In the genomic region with DNA sequence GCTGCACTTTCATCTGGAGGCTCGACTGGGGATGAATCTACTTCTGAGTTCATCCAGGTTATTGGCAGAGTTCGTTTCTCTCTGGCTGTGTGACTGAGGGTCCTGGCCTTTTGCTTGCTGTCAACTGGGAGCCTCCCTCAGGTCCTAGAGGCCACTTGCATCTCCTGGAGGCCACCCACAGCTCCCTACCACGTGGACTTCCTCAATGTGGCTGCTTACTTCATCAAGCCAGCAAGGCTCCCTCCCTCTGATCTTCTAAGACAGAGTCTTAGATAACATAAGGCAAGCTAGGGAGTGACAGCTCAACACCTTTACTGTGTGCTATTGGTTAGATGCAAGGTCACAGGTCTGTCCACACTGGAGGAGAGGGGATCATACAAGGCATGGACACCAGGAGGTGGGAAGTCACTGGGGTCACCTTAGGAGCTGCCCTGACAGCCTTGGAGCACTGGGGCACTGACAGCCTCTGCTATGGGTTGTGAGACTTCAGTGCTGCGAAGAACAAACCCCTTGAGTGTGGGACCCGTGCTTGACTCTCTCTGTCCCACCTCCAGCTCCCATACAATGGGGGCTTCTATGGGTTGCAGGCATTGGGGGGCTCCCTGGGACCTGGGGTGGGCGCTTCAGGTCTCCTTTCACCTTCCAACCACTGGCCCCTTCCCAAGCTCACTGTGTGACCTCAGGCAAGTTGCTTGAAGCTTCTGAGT, we compare ENCODE assay signal across 1 cellular context.
A peak's percentile ranks its signal among the peaks of the same experiment; 100 is the strongest.
TF ChIP-seq lines count a peak whose summit lies in the region.

No MANE protein-coding gene starts in this region.

TF ChIP-seq in K562, 482 proteins besides CTCF, POLR2A, EP300 and RAD21 (continued from another document and continues in another):
- TF ChIP-seq, protein P1, sequence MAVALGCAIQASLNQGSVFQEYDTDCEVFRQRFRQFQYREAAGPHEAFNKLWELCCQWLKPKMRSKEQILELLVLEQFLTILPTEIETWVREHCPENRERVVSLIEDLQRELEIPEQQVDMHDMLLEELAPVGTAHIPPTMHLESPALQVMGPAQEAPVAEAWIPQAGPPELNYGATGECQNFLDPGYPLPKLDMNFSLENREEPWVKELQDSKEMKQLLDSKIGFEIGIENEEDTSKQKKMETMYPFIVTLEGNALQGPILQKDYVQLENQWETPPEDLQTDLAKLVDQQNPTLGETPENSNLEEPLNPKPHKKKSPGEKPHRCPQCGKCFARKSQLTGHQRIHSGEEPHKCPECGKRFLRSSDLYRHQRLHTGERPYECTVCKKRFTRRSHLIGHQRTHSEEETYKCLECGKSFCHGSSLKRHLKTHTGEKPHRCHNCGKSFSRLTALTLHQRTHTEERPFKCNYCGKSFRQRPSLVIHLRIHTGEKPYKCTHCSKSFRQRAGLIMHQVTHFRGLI (CRISPR knock-in tag; IDR thresholded peaks at IDR 0.05): no peak
- TF ChIP-seq RBM39 (optimal IDR thresholded peaks at IDR 0.05; ENCODE audit: low read depth, low read length) (no peak), RBM17 (IDR thresholded peaks at IDR 0.05; ENCODE audit: borderline replicate concordance, low read depth, low read length) (no peak), TCF7L2 (IDR thresholded peaks at IDR 0.05; ENCODE audit: low read depth, low read length) (no peak), CBX3 (IDR thresholded peaks at IDR 0.05; ENCODE audit: borderline replicate concordance in 1 of 2, low read length in 2 of 2) (peak in 1 of 2 experiments; percentile 39; a peak in 1 of 3 replicates), ZNF764 (CRISPR knock-in tag; IDR thresholded peaks at IDR 0.05; ENCODE audit: low read depth) (no peak), NUFIP1 (IDR thresholded peaks at IDR 0.05; ENCODE audit: partially characterized antibody) (no peak), ATF7 (IDR thresholded peaks at IDR 0.05) (0 out of 2 replicates have a peak, but pooled peaks have one; percentile 8), ZSCAN32 (CRISPR knock-in tag; IDR thresholded peaks at IDR 0.05) (no peak), CTBP1 (IDR thresholded peaks at IDR 0.05; ENCODE audit: borderline replicate concordance) (peak; percentile 22; the same call in 1 of the 2 replicates), ZNF707 (CRISPR knock-in tag; conservative IDR thresholded peaks at IDR 0.05) (no peak), TRIM28 (IDR thresholded peaks at IDR 0.05) (0 out of 2 replicates have a peak, but pooled peaks have one; percentile 35), TRIM24 (IDR thresholded peaks at IDR 0.05) (peak; percentile 32 to 49; a peak in 1 of 4 replicates), ZNF551 (CRISPR knock-in tag; IDR thresholded peaks at IDR 0.05) (no peak), ZNF121 (CRISPR knock-in tag; conservative IDR thresholded peaks at IDR 0.05) (no peak), RBM25 (IDR thresholded peaks at IDR 0.05; ENCODE audit: low read depth, low read length, severe bottlenecking) (peak; percentile 36), U2AF2 (optimal IDR thresholded peaks at IDR 0.05; ENCODE audit: low read depth, low read length) (no peak), WHSC1 (IDR thresholded peaks at IDR 0.05; ENCODE audit: low read length) (no peak), C11orf30 (IDR thresholded peaks at IDR 0.05; ENCODE audit: low read depth) (no peak), RFX5 (IDR thresholded peaks at IDR 0.05; ENCODE audit: low read depth, low read length) (no peak), MEIS2 (IDR thresholded peaks at IDR 0.05; ENCODE audit: partially characterized antibody) (peak; percentile 8), ZNF668 (CRISPR knock-in tag; IDR thresholded peaks at IDR 0.05) (no peak), SMAD4 (CRISPR knock-in tag; conservative IDR thresholded peaks at IDR 0.05) (no peak), PML (IDR thresholded peaks at IDR 0.05; ENCODE audit: low read length) (no peak), POLR2G (IDR thresholded peaks at IDR 0.05; ENCODE audit: low read depth, low read length) (no peak), SMC3 (conservative IDR thresholded peaks at IDR 0.05; ENCODE audit: insufficient read depth, low read depth, low read length) (no peak), BMI1 (IDR thresholded peaks at IDR 0.05; ENCODE audit: low read length) (no peak), ARNT (IDR thresholded peaks at IDR 0.05) (no peak), ILF3 (IDR thresholded peaks at IDR 0.05; ENCODE audit: borderline replicate concordance) (no peak), HDAC3 (IDR thresholded peaks at IDR 0.05; ENCODE audit: borderline replicate concordance, partially characterized antibody) (no peak), ZNF174 (CRISPR knock-in tag; IDR thresholded peaks at IDR 0.05) (no peak), GABPA (tag; conservative IDR thresholded peaks at IDR 0.05; ENCODE audit: low read depth) (no peak), STAT5A (IDR thresholded peaks at IDR 0.05; ENCODE audit: borderline replicate concordance, low read length) (no peak), LCOR (CRISPR knock-in tag; IDR thresholded peaks at IDR 0.05) (no peak), ZC3H8 (IDR thresholded peaks at IDR 0.05) (no peak), HEY1 (CRISPR knock-in tag; IDR thresholded peaks at IDR 0.05; ENCODE audit: borderline replicate concordance) (no peak), ZNF699 (CRISPR knock-in tag; IDR thresholded peaks at IDR 0.05; ENCODE audit: insufficient replicate concordance) (no peak), FOXA3 (CRISPR knock-in tag; conservative IDR thresholded peaks at IDR 0.05 in 1 of 2, IDR thresholded peaks at IDR 0.05 in 1 of 2) (no peak), EHMT2 (IDR thresholded peaks at IDR 0.05) (no peak)
- TF ChIP-seq, protein P2, sequence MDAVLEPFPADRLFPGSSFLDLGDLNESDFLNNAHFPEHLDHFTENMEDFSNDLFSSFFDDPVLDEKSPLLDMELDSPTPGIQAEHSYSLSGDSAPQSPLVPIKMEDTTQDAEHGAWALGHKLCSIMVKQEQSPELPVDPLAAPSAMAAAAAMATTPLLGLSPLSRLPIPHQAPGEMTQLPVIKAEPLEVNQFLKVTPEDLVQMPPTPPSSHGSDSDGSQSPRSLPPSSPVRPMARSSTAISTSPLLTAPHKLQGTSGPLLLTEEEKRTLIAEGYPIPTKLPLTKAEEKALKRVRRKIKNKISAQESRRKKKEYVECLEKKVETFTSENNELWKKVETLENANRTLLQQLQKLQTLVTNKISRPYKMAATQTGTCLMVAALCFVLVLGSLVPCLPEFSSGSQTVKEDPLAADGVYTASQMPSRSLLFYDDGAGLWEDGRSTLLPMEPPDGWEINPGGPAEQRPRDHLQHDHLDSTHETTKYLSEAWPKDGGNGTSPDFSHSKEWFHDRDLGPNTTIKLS (IDR thresholded peaks at IDR 0.05; ENCODE audit: borderline replicate concordance, low read depth): 0 out of 2 replicates have a peak, but pooled peaks have one; percentile 24
- TF ChIP-seq, protein P3, sequence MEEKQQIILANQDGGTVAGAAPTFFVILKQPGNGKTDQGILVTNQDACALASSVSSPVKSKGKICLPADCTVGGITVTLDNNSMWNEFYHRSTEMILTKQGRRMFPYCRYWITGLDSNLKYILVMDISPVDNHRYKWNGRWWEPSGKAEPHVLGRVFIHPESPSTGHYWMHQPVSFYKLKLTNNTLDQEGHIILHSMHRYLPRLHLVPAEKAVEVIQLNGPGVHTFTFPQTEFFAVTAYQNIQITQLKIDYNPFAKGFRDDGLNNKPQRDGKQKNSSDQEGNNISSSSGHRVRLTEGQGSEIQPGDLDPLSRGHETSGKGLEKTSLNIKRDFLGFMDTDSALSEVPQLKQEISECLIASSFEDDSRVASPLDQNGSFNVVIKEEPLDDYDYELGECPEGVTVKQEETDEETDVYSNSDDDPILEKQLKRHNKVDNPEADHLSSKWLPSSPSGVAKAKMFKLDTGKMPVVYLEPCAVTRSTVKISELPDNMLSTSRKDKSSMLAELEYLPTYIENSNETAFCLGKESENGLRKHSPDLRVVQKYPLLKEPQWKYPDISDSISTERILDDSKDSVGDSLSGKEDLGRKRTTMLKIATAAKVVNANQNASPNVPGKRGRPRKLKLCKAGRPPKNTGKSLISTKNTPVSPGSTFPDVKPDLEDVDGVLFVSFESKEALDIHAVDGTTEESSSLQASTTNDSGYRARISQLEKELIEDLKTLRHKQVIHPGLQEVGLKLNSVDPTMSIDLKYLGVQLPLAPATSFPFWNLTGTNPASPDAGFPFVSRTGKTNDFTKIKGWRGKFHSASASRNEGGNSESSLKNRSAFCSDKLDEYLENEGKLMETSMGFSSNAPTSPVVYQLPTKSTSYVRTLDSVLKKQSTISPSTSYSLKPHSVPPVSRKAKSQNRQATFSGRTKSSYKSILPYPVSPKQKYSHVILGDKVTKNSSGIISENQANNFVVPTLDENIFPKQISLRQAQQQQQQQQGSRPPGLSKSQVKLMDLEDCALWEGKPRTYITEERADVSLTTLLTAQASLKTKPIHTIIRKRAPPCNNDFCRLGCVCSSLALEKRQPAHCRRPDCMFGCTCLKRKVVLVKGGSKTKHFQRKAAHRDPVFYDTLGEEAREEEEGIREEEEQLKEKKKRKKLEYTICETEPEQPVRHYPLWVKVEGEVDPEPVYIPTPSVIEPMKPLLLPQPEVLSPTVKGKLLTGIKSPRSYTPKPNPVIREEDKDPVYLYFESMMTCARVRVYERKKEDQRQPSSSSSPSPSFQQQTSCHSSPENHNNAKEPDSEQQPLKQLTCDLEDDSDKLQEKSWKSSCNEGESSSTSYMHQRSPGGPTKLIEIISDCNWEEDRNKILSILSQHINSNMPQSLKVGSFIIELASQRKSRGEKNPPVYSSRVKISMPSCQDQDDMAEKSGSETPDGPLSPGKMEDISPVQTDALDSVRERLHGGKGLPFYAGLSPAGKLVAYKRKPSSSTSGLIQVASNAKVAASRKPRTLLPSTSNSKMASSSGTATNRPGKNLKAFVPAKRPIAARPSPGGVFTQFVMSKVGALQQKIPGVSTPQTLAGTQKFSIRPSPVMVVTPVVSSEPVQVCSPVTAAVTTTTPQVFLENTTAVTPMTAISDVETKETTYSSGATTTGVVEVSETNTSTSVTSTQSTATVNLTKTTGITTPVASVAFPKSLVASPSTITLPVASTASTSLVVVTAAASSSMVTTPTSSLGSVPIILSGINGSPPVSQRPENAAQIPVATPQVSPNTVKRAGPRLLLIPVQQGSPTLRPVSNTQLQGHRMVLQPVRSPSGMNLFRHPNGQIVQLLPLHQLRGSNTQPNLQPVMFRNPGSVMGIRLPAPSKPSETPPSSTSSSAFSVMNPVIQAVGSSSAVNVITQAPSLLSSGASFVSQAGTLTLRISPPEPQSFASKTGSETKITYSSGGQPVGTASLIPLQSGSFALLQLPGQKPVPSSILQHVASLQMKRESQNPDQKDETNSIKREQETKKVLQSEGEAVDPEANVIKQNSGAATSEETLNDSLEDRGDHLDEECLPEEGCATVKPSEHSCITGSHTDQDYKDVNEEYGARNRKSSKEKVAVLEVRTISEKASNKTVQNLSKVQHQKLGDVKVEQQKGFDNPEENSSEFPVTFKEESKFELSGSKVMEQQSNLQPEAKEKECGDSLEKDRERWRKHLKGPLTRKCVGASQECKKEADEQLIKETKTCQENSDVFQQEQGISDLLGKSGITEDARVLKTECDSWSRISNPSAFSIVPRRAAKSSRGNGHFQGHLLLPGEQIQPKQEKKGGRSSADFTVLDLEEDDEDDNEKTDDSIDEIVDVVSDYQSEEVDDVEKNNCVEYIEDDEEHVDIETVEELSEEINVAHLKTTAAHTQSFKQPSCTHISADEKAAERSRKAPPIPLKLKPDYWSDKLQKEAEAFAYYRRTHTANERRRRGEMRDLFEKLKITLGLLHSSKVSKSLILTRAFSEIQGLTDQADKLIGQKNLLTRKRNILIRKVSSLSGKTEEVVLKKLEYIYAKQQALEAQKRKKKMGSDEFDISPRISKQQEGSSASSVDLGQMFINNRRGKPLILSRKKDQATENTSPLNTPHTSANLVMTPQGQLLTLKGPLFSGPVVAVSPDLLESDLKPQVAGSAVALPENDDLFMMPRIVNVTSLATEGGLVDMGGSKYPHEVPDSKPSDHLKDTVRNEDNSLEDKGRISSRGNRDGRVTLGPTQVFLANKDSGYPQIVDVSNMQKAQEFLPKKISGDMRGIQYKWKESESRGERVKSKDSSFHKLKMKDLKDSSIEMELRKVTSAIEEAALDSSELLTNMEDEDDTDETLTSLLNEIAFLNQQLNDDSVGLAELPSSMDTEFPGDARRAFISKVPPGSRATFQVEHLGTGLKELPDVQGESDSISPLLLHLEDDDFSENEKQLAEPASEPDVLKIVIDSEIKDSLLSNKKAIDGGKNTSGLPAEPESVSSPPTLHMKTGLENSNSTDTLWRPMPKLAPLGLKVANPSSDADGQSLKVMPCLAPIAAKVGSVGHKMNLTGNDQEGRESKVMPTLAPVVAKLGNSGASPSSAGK (IDR thresholded peaks at IDR 0.05): peak; percentile 82
- TF ChIP-seq, protein P4, sequence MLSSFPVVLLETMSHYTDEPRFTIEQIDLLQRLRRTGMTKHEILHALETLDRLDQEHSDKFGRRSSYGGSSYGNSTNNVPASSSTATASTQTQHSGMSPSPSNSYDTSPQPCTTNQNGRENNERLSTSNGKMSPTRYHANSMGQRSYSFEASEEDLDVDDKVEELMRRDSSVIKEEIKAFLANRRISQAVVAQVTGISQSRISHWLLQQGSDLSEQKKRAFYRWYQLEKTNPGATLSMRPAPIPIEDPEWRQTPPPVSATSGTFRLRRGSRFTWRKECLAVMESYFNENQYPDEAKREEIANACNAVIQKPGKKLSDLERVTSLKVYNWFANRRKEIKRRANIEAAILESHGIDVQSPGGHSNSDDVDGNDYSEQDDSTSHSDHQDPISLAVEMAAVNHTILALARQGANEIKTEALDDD (IDR thresholded peaks at IDR 0.05): no peak
- TF ChIP-seq, protein P5, sequence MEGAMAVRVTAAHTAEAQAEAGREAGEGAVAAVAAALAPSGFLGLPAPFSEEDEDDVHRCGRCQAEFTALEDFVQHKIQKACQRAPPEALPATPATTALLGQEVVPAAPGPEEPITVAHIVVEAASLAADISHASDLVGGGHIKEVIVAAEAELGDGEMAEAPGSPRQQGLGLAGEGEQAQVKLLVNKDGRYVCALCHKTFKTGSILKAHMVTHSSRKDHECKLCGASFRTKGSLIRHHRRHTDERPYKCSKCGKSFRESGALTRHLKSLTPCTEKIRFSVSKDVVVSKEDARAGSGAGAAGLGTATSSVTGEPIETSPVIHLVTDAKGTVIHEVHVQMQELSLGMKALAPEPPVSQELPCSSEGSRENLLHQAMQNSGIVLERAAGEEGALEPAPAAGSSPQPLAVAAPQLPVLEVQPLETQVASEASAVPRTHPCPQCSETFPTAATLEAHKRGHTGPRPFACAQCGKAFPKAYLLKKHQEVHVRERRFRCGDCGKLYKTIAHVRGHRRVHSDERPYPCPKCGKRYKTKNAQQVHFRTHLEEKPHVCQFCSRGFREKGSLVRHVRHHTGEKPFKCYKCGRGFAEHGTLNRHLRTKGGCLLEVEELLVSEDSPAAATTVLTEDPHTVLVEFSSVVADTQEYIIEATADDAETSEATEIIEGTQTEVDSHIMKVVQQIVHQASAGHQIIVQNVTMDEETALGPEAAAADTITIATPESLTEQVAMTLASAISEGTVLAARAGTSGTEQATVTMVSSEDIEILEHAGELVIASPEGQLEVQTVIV (CRISPR knock-in tag; IDR thresholded peaks at IDR 0.05; ENCODE audit: borderline replicate concordance): no peak
- TF ChIP-seq, protein P6, sequence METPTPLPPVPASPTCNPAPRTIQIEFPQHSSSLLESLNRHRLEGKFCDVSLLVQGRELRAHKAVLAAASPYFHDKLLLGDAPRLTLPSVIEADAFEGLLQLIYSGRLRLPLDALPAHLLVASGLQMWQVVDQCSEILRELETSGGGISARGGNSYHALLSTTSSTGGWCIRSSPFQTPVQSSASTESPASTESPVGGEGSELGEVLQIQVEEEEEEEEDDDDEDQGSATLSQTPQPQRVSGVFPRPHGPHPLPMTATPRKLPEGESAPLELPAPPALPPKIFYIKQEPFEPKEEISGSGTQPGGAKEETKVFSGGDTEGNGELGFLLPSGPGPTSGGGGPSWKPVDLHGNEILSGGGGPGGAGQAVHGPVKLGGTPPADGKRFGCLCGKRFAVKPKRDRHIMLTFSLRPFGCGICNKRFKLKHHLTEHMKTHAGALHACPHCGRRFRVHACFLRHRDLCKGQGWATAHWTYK (CRISPR knock-in tag; IDR thresholded peaks at IDR 0.05): no peak
